14 cellular contexts compared by ENCODE assay signal in the genomic region with DNA sequence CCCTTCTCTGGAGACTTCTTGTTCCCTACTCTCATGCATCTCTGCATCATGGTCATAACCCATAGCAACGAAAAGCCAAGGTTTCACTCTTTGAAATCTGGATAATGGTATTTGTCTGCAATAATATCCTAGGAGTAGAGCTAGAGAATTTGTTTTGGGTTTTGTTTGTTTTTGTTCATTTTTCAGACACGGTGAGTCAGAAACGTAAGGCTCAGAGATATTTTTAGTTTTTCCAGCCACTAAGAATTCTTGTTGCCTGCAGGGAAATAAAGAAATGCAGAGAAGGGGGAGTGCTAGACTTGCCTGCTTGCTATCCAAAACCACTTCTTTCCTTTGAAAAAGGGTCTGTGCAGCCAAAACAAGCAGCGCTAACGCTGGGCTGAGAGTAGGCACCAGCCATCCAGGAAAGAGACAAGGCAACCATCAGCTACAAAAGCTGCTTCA. TPM values are rescaled to one million over a fixed set of nuclear protein-coding genes. Genes with fewer than 3 reads are reported as not detected.
A peak's percentile ranks its signal among the peaks of the same experiment; 100 is the strongest.
DNase-seq lines count a peak whose midpoint lies in the region; ATAC-seq and TF ChIP-seq lines count a peak whose summit lies in the region.
"Had no signal": no experiment of that assay in that cellular context is flagged by ENCODE, and none has a peak within 500 bp of the region (broad histone marks: within the 10 kb centered on the region; RNA-seq: fewer than 3 reads in every experiment).

No MANE protein-coding gene starts in this region.

- H3K9ac ChIP-seq in fibroblast of lung (ENCODE audit: insufficient read depth, low read length) (no peak overlapping the region), trophoblast cell (ENCODE audit: low read length) (no peak overlapping the region)

- H4K20me1 ChIP-seq in fibroblast of lung (ENCODE audit: control insufficient read depth, extremely low read depth, insufficient read depth, low read length): no peaks in the 10 kb centered on the region

- peak overlapping the region; percentile 8 for H2BK12ac ChIP-seq in trophoblast cell (ENCODE audit: low read length)

- H3K36me3 ChIP-seq in fibroblast of lung (ENCODE audit: control insufficient read depth, insufficient read depth, low read length): no peaks in the 10 kb centered on the region
- H3K36me3 ChIP-seq in trophoblast cell (ENCODE audit: control insufficient read depth in 1 of 2, insufficient read depth in 2 of 2, low read length in 2 of 2): no peaks in the 10 kb centered on the region
- H3K36me3 ChIP-seq in heart left ventricle: no peaks in the 10 kb centered on the region

- CTCF ChIA-PET in AG04450 (lab: Charles Lee): interaction anchor here (0.7 kb wide), 1 partner anchor 100 kb away, joined by 3 read pairs; no protein-coding TSS in a partner anchor

- peak overlapping the region; percentile 31 for H3K27ac ChIP-seq in AG04450 (ENCODE audit: low read depth, low read length)
- H3K27ac ChIP-seq in fibroblast of lung (ENCODE audit: insufficient read depth, low read length): no peak overlapping the region
- peak overlapping the region; percentile 24 for H3K27ac ChIP-seq in trophoblast cell (ENCODE audit: low read depth, low read length)
- H3K27ac ChIP-seq in heart left ventricle: peak overlapping the region in 1 of 12 donors; percentile 31

- H3K79me2 ChIP-seq in fibroblast of lung (ENCODE audit: control insufficient read depth, insufficient read depth, low read length) (no peaks in the 10 kb centered on the region), trophoblast cell (ENCODE audit: control insufficient read depth, insufficient read depth, low read length, poor library complexity) (no peaks in the 10 kb centered on the region)

- no peaks in the 10 kb centered on the region for H3K36me3 Mint-ChIP-seq in T-helper 17 cell (ENCODE audit: low read depth)

- H3K4me3 ChIP-seq in AG04450 (ENCODE audit: low read depth, low read length): 0 out of 2 replicates have a peak overlapping the region, but pooled peaks have one; percentile 10
- no peak overlapping the region for H3K4me3 ChIP-seq in fibroblast of lung (replicated peaks in 1 of 4; ENCODE audit: control extremely low read depth in 1 of 4, insufficient read depth in 1 of 4, low read depth in 3 of 4, low read length in 4 of 4)
- no peak overlapping the region for H3K4me3 ChIP-seq in trophoblast cell (ENCODE audit: low read depth, low read length)
- no peak overlapping the region for H3K4me3 ChIP-seq in heart left ventricle

- H3K4ac ChIP-seq in trophoblast cell (ENCODE audit: low read depth, low read length): peak overlapping the region; percentile 14

- peak overlapping the region; percentile 15 for H4K91ac ChIP-seq in trophoblast cell (ENCODE audit: low read depth, low read length)

- H2BK5ac ChIP-seq in trophoblast cell (ENCODE audit: low read depth, low read length, poor library complexity): no peak overlapping the region

- POLR2A ChIA-PET in AG04450 (lab: Yijun Ruan, JAX): no interaction called here

- no peak overlapping the region for H3K14ac ChIP-seq in trophoblast cell (ENCODE audit: low read length)

- H3K79me1 ChIP-seq in trophoblast cell (ENCODE audit: low read length): peaks cover 17% of the 10 kb centered on the region

- no peak overlapping the region for H2AK5ac ChIP-seq in trophoblast cell (ENCODE audit: low read length)

- no peak for TF ChIP-seq POLR2A in heart left ventricle (IDR thresholded peaks at IDR 0.05)

- no peak overlapping the region for H2BK120ac ChIP-seq in trophoblast cell (ENCODE audit: insufficient read depth, low read length, poor library complexity)

- no peak overlapping the region for H3K4me3 Mint-ChIP-seq in T-helper 17 cell
- H3K4me3 Mint-ChIP-seq: activated naive CD4-positive, alpha-beta T cell treated with anti-CD3 and anti-CD28 coated beads for 36 hours; naive B cell had no signal

- peaks cover 30% of the 10 kb centered on the region for H3K27me3 Mint-ChIP-seq in T-helper 17 cell
- H3K27me3 Mint-ChIP-seq: naive B cell had no signal

- H3K18ac ChIP-seq in trophoblast cell (ENCODE audit: low read length): no peak overlapping the region

- H4K8ac ChIP-seq in trophoblast cell (ENCODE audit: low read depth, low read length): peak overlapping the region; percentile 14

- H3K23ac ChIP-seq in trophoblast cell (ENCODE audit: low read length): no peak overlapping the region

- H3K4me2 ChIP-seq in fibroblast of lung (ENCODE audit: extremely low read depth, insufficient read depth, low read length): no peak overlapping the region
- H3K4me2 ChIP-seq in trophoblast cell (ENCODE audit: low read length): no peak overlapping the region

- intact Hi-C loops in heart left ventricle (cut with DNase I): no loop called here

- H2AFZ ChIP-seq in fibroblast of lung (ENCODE audit: low read length) (no peak overlapping the region), trophoblast cell (ENCODE audit: insufficient read depth, low read length, poor library complexity) (no peak overlapping the region)

- DNase-seq in AG04450 (ENCODE audit: low read depth, low spot score): no peak
- DNase-seq in fibroblast of lung (ENCODE audit: low read depth in 2 of 2): peak; percentile 14 to 75
- DNase-seq in trophoblast cell: peak in 1 of 2 donors; percentile 82
- DNase-seq in T-helper 17 cell: no peak
- DNase-seq in heart left ventricle: no peak
- DNase-seq: activated naive CD4-positive, alpha-beta T cell treated with anti-CD3 and anti-CD28 coated beads for 36 hours; KBM-7; naive B cell; NCI-H187 treated with DMSO at 0.1 percent for 48 hours; SIG-M5 had no signal

- TF ChIP-seq CTCF in AG04450 (IDR thresholded peaks at IDR 0.05; ENCODE audit: low read depth, low read length): no peak
- no peak for TF ChIP-seq CTCF in fibroblast of lung (conservative IDR thresholded peaks at IDR 0.05 in 1 of 2, IDR thresholded peaks at IDR 0.05 in 1 of 2; ENCODE audit: low read depth in 1 of 2, low read length in 2 of 2)
- TF ChIP-seq CTCF in heart left ventricle (IDR thresholded peaks at IDR 0.05): no peak

- H3K27ac Mint-ChIP-seq in T-helper 17 cell: no peak overlapping the region
- H3K27ac Mint-ChIP-seq: activated naive CD4-positive, alpha-beta T cell treated with anti-CD3 and anti-CD28 coated beads for 36 hours had no signal

- no peaks in the 10 kb centered on the region for H3K9me3 ChIP-seq in AG04450 (ENCODE audit: control insufficient read depth, insufficient read depth, low read length)
- no peaks in the 10 kb centered on the region for H3K9me3 ChIP-seq in fibroblast of lung (ENCODE audit: control insufficient read depth, insufficient read depth, low read depth, low read length)
- H3K9me3 ChIP-seq in trophoblast cell (ENCODE audit: insufficient read depth, low read depth, low read length): peaks cover 3% of the 10 kb centered on the region
- H3K9me3 ChIP-seq in T-helper 17 cell (ENCODE audit: control insufficient read depth, low read length, poor library complexity, severe bottlenecking): no peaks in the 10 kb centered on the region
- H3K9me3 ChIP-seq in heart left ventricle: no peaks in the 10 kb centered on the region

- H4K12ac ChIP-seq in trophoblast cell (ENCODE audit: low read depth, low read length): no peak overlapping the region

- ATAC-seq in SK-N-SH treated with all-trans-retinoic acid at 6 μM for 48 hours (peak; percentile 22; the same call in 2 of the 3 replicates), T-helper 17 cell (no peak), heart left ventricle (no peak), HG02759 (IDR thresholded peaks at IDR 0.05; ENCODE audit: unreplicated experiment) (no peak), HG03196 (IDR thresholded peaks at IDR 0.05; ENCODE audit: unreplicated experiment) (no peak)

- peaks cover 6% of the 10 kb centered on the region for H3K4me1 Mint-ChIP-seq in T-helper 17 cell

- H3K27me3 ChIP-seq in AG04450 (ENCODE audit: control insufficient read depth, insufficient read depth, low read length) (peaks cover 11% of the 10 kb centered on the region), fibroblast of lung (ENCODE audit: control insufficient read depth, insufficient read depth, low read length) (peaks cover 12% of the 10 kb centered on the region), trophoblast cell (ENCODE audit: insufficient read depth, low read length) (no peaks in the 10 kb centered on the region), heart left ventricle (no peaks in the 10 kb centered on the region)

- no CpG with 5 or more reads among the region's 5 CpGs for WGBS in trophoblast cell (ENCODE audit: extremely low coverage, insufficient coverage, insufficient read length)
- WGBS in heart left ventricle, 4 donors: 47 to 59% (median 48%) methylated on average over 5 of the region's 5 CpGs

- H3K4me1 ChIP-seq in fibroblast of lung (ENCODE audit: control insufficient read depth, extremely low read depth, insufficient read depth, low read length) (no peaks in the 10 kb centered on the region), trophoblast cell (ENCODE audit: control insufficient read depth in 1 of 2, insufficient read depth in 2 of 2, low read length in 2 of 2) (peaks cover 16 to 19% of the 10 kb centered on the region in 2 experiments), heart left ventricle (peaks cover 0 to 21% (median 0%) of the 10 kb centered on the region in 12 donors)

TF ChIP-seq in SK-N-SH treated with all-trans-retinoic acid at 6 μM for 48 hours, 23 proteins besides CTCF, POLR2A, EP300 and RAD21 (continues in another document):
- TF ChIP-seq RARB (CRISPR knock-in tag; IDR thresholded peaks at IDR 0.05) (no peak), TOX (CRISPR knock-in tag; IDR thresholded peaks at IDR 0.05; ENCODE audit: borderline replicate concordance) (no peak), ZNF70 (CRISPR knock-in tag; IDR thresholded peaks at IDR 0.05) (no peak)

RNA-seq across cellular contexts. Expression of gene POU2AF3, which starts 26.0 kb away (rescaled TPM):
- polyA plus RNA-seq in AG04450 (2011; rRNA removed) (0.11 TPM in 1 of 2 replicates, not detected in the other), fibroblast of lung (0.07 TPM in 1 of 2 replicates, not detected in the other), heart left ventricle (under 1 TPM; 0.15 to 0.57 TPM)
- not detected in 2 replicates for polyA minus RNA-seq in AG04450 (2011; rRNA and poly(A)+ RNA removed)
- total RNA-seq in fibroblast of lung (0.17 and 0.26 TPM in 2 replicates), T-helper 17 cell (not detected), heart left ventricle (1 to 10 TPM in 1 of 9 donors, under 1 TPM in 3, not detected in 5; 0.38 to 2.1 (median 0.69) TPM)
- not detected in 2 replicates for polyA plus RNA-seq in fibroblast of lung (2012)
- polyA minus RNA-seq in fibroblast of lung (ENCODE audit: low replicate concordance): not detected in 2 replicates
- 2.4 and 3.4 TPM in 2 replicates for polyA plus RNA-seq in trophoblast cell (2013)
- total RNA-seq: activated naive CD4-positive, alpha-beta T cell treated with anti-CD3 and anti-CD28 coated beads for 36 hours; glomerular endothelial cell had no signal

RNA-seq across cellular contexts. Expression of gene POU2AF1, which starts 54.8 kb away (rescaled TPM):
- polyA plus RNA-seq in AG04450 (2011; rRNA removed) (not detected in 2 replicates), fibroblast of lung (not detected in 2 replicates), heart left ventricle (under 1 TPM in 1 of 2 donors, not detected in 1; 0.07 TPM)
- polyA minus RNA-seq in AG04450 (2011; rRNA and poly(A)+ RNA removed): not detected in 2 replicates
- total RNA-seq in fibroblast of lung (0.17 TPM in 1 of 2 replicates, not detected in the other), T-helper 17 cell (10 to 100 TPM in 1 of 2 donors, 1 to 10 TPM in 1; 1.6 to 10.5 TPM), heart left ventricle (1 to 10 TPM in 1 of 9 donors, under 1 TPM in 2, not detected in 6; 0.20 to 1.3 (median 0.28) TPM)
- polyA plus RNA-seq in fibroblast of lung (2012): not detected in 2 replicates
- polyA minus RNA-seq in fibroblast of lung (ENCODE audit: low replicate concordance): not detected in 2 replicates
- polyA plus RNA-seq in trophoblast cell (2013): 0.08 TPM in 1 of 2 replicates, not detected in the other
- total RNA-seq: glomerular endothelial cell had no signal

Comparison
In these comparisons a context has a peak if more than half of its experiments do, and no peak if none do; other contexts are left out.
1. DNase-seq: peak in fibroblast of lung (2 of 2); none in AG04450 (single experiment), T-helper 17 cell (0 of 3) and heart left ventricle (0 of 5).